24 cellular contexts compared by ENCODE assay signal in genomic region chr3:26505399-26505798, GRCh38.
"Had no signal": no experiment of that assay in that cellular context is flagged by ENCODE, and none has a peak within 500 bp of the region (broad histone marks: within the 10 kb centered on the region; RNA-seq: fewer than 3 reads in every experiment).

No MANE protein-coding gene starts in this region.

- ATAC-seq: natural killer cell had no signal

- H3K4me3 ChIP-seq: esophagus squamous epithelium, left ventricle myocardium inferior, lung, neural progenitor cell, right atrium auricular region, smooth muscle cell, tibial nerve had no signal

- H3K9ac ChIP-seq: neural progenitor cell had no signal

- H3K9me3 ChIP-seq: esophagus squamous epithelium, right atrium auricular region, tibial nerve had no signal

- H3K27me3 ChIP-seq: esophagus squamous epithelium, neural progenitor cell, right atrium auricular region, tibial nerve had no signal

- H3K4me1 ChIP-seq: esophagus squamous epithelium, left ventricle myocardium inferior, neural progenitor cell, right atrium auricular region, tibial nerve had no signal

- H3K4me2 ChIP-seq: neural progenitor cell, smooth muscle cell had no signal

- H3K36me3 ChIP-seq: esophagus squamous epithelium, left ventricle myocardium inferior, neural progenitor cell, right atrium auricular region, tibial nerve had no signal

- DNase-seq: activated CD4-positive, alpha-beta T cell treated with anti-CD3 and anti-CD28 coated beads for 4 hours; activated CD4-positive, alpha-beta T cell treated with anti-CD3 and anti-CD28 coated beads, Interleukin-2, amount 50 U/mL, for 48 hours; activated CD8-positive, alpha-beta memory T cell treated with anti-CD3 and anti-CD28 coated beads for 24 hours; activated effector memory CD4-positive, alpha-beta T cell treated with Interleukin-2 at 50 U/mL for 16 hours; activated naive CD4-positive, alpha-beta T cell treated with Interleukin-2 at 50 U/mL for 16 hours; anterior cingulate cortex; dermis blood vessel endothelial cell; effector CD4-positive, alpha-beta T cell; esophagus squamous epithelium; foreskin melanocyte; kidney glomerular epithelial cell; left ventricle myocardium inferior; mesendoderm; natural killer cell; occipital lobe; stimulated activated CD4-positive, alpha-beta T cell treated with anti-CD3 and anti-CD28 coated beads, Interleukin-1b, Interleukin-23, amount 100 ng/mL, for 48 hours; stimulated activated naive CD4-positive, alpha-beta T cell treated with Interleukin-2 at 50 U/mL for 16 hours had no signal

- H3K27ac ChIP-seq: epithelial cell of prostate, esophagus squamous epithelium, left ventricle myocardium inferior, neural progenitor cell, right atrium auricular region, tibial nerve, VCaP had no signal

- H2AFZ ChIP-seq: neural progenitor cell had no signal
